In the genomic region with DNA sequence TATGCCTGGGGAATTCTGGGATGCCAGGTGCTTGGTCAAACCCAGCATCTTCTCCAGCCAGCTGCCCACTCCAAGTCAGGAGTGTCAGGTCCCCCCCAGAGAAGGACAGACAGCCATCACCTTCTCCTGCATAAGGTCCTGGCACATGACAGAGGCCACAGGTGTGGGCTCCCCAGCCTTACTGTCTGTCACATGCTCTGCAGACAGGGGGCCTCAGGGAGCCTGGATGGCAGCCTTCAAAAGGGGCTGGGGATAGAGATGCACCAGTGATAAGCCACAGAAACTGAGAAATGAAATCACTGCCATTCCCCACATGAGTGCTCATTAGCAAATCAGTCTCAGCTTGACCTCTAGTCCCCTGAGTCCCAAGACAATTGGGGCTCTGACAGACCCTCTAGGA, we compare ENCODE assay signal across 1 cellular context.
TF ChIP-seq lines count a peak whose summit lies in the region.

No MANE protein-coding gene starts in this region.

TF ChIP-seq in endothelial cell of umbilical vein, 7 proteins besides CTCF, POLR2A, EP300 and RAD21:
- TF ChIP-seq MYC (IDR thresholded peaks at IDR 0.05; ENCODE audit: low read depth, low read length) (no peak), GATA2 (IDR thresholded peaks at IDR 0.05; ENCODE audit: insufficient read depth, insufficient read length, low read depth, low read length) (peak; percentile 40)
TF ChIP-seq in endothelial cell of umbilical vein: peak in this region for 1.
